8 cellular contexts compared by ENCODE assay signal in genomic region chr5:168291281-168291960, GRCh38. TPM values are rescaled to one million over a fixed set of nuclear protein-coding genes. Genes with fewer than 3 reads are reported as not detected.
DNase-seq lines count a peak whose midpoint lies in the region; ATAC-seq and TF ChIP-seq lines count a peak whose summit lies in the region.

WWC1 (plus strand) TSS chr5:168291645; CDS start chr5:168292153, 508 bp downstream.

- H3K9ac ChIP-seq in colonic mucosa (ENCODE audit: low read depth in 2 of 2, low read length in 2 of 2): peak within 1 kb of the TSS; percentile 35 to 58

- H3K9me3 ChIP-seq in colonic mucosa (no peaks in the 10 kb centered on the region), lower lobe of right lung (no peaks in the 10 kb centered on the region)

- peak; percentile 28 for TF ChIP-seq CTCF in colonic mucosa (IDR thresholded peaks at IDR 0.05)
- TF ChIP-seq CTCF in lower lobe of right lung (IDR thresholded peaks at IDR 0.05): peak; percentile 35

- H3K4me1 ChIP-seq in colonic mucosa: no peaks in the 10 kb centered on the region
- H3K4me1 ChIP-seq in lower lobe of right lung: peaks cover 26% of the 10 kb centered on the region

- H3K4me3 ChIP-seq in colonic mucosa (peak within 1 kb of the TSS; percentile 69), lower lobe of right lung (peak within 1 kb of the TSS; percentile 61)

- ATAC-seq in HG02870 (IDR thresholded peaks at IDR 0.05; ENCODE audit: unreplicated experiment): peak; percentile 79
- ATAC-seq in lower lobe of right lung: peak; percentile 87 to 92

- H3K27me3 ChIP-seq in colonic mucosa: no peaks in the 10 kb centered on the region
- peaks cover 26% of the 10 kb centered on the region for H3K27me3 ChIP-seq in lower lobe of right lung (ENCODE audit: low read depth)

- intact Hi-C loops in colonic mucosa (cut with DNase I) (no loop called here), lower lobe of right lung (cut with DNase I) (no loop called here)

- peak; percentile 35 to 73 for DNase-seq in NCI-H524 (lab: John Stamatoyannopoulos, UW)
- no peak for DNase-seq in NCI-H524 treated with DMSO at 0.1 percent for 48 hours (lab: John Stamatoyannopoulos, UW)
- peak; percentile 93 for DNase-seq in NCI-H2029 treated with DMSO at 0.1 percent for 48 hours (lab: John Stamatoyannopoulos, UW)
- DNase-seq in activated CD4-positive, CD25-positive, alpha-beta regulatory T cell (lab: John Stamatoyannopoulos, UW): peak in 3 of 4 experiments; percentile 12 to 28 (median 20)
- DNase-seq in colonic mucosa: peak; percentile 90
- peak; percentile 91 for DNase-seq in lower lobe of right lung
- DNase-seq in stimulated activated CD8-positive, alpha-beta memory T cell treated with anti-CD3 and anti-CD28 coated beads, Interleukin-4, amount 100 ng/mL, for 48 hours: peak; percentile 46

- H3K36me3 ChIP-seq in colonic mucosa (no peaks in the 10 kb centered on the region), lower lobe of right lung (no peaks in the 10 kb centered on the region)

- H3K27ac ChIP-seq in colonic mucosa: peak within 1 kb of the TSS; percentile 27
- H3K27ac ChIP-seq in lower lobe of right lung: peak within 1 kb of the TSS; percentile 60

RNA-seq across cellular contexts. Expression of gene WWC1, which starts in this region (rescaled TPM):
- 10 to 100 TPM; 15.3 to 33.3 TPM for total RNA-seq in colonic mucosa
- total RNA-seq in lower lobe of right lung: 61.9 TPM
